ENCODE assay signal across 8 cellular contexts in the genomic region with DNA sequence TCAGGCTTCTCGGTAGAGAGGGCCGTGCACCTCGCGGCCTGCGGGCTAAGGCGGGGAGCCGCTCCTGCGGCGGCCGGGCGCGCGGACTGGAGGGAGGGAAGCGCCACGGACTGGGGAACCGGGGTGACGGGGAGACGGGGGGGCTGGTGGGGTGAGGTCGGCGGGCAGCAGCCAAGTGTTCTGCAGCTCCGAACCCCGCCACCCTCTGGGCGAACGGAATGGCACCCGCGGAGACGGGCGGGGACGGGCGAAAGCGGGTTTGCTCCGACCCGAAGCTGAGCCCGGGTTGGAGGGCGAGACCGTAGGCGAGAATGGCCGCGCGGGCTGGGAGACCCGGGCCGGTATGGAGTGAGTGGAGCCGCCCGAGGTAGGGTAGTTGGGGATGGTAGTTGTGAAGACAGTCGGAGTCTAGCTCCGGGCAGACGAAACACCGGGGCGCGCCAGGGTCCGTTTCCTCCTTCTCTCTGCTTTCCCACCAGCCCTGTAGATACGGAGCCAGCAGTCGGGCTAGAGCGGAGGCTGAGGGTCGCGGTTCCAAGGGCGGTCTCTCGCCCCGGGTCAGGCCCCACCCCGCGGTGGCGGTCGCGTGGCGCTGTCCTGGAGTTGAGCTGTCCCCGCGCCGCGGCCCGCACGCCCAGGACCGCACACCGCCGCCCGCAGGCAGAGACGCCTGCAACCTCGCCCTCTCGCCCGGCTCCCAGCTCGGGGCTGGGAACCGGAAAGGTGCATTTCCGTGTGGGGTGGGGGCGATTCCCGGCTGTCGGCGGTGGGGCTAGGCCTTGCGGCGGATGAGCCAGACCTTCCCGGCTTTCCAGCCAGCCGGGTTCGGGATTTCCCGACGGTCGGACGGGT.
DNase-seq lines count a peak whose midpoint lies in the region; ATAC-seq and TF ChIP-seq lines count a peak whose summit lies in the region.

No MANE protein-coding gene starts in this region.

- peak overlapping the region; percentile 46 for H3K4me3 ChIP-seq in RWPE2 (ENCODE audit: severe bottlenecking)
- H3K4me3 ChIP-seq in fibroblast of mammary gland (ENCODE audit: control insufficient read depth, low read depth, low read length), result peak overlapping the region; percentile 60
- peak overlapping the region; percentile 36 for H3K4me3 ChIP-seq in parathyroid adenoma (ENCODE audit: low read depth, low read length)

- H3K9me3 Mint-ChIP-seq in activated CD4-positive, alpha-beta T cell treated with anti-CD3 and anti-CD28 coated beads, Interleukin-2, amount 10 ng/mL, durations not matched to agents 24 days and 14 days, result no peaks in the 10 kb centered on the region

- peaks cover 2% of the 10 kb centered on the region for H3K4me1 Mint-ChIP-seq in activated CD4-positive, alpha-beta T cell treated with anti-CD3 and anti-CD28 coated beads, Interleukin-2, amount 10 ng/mL, durations not matched to agents 24 days and 14 days

- H3K4me3 Mint-ChIP-seq in activated CD4-positive, alpha-beta T cell treated with anti-CD3 and anti-CD28 coated beads, Interleukin-2, amount 10 ng/mL, durations not matched to agents 24 days and 14 days, result peak overlapping the region; percentile 47

- peaks cover 16% of the 10 kb centered on the region for H3K4me1 ChIP-seq in RWPE2 (ENCODE audit: insufficient read depth, poor library complexity, severe bottlenecking)
- no peaks in the 10 kb centered on the region for H3K4me1 ChIP-seq in parathyroid adenoma

- H3K27ac ChIP-seq in RWPE2 (ENCODE audit: poor library complexity, severe bottlenecking) (peak overlapping the region; percentile 6), parathyroid adenoma (no peak overlapping the region)

- intact Hi-C loops in activated CD4-positive, alpha-beta T cell treated with anti-CD3 and anti-CD28 coated beads, Interleukin-2, amount 10 ng/mL, durations not matched to agents 24 days and 14 days (cut with micrococcal nuclease), result loop anchor here (2.0 to 10.0 kb wide), 4 partner anchors 165 to 367 kb away; partner anchors contain the start of gene SIX3

- H3K36me3 ChIP-seq in RWPE2 (ENCODE audit: low read depth) (no peaks in the 10 kb centered on the region), parathyroid adenoma (ENCODE audit: control insufficient read depth, insufficient read depth, low read length) (no peaks in the 10 kb centered on the region)

- no peak overlapping the region for H3K27ac Mint-ChIP-seq in activated CD4-positive, alpha-beta T cell treated with anti-CD3 and anti-CD28 coated beads, Interleukin-2, amount 10 ng/mL, durations not matched to agents 24 days and 14 days

- ATAC-seq in RWPE2 (ENCODE audit: low read depth), result peak; percentile 47
- ATAC-seq in GM18867 (IDR thresholded peaks at IDR 0.05; ENCODE audit: unreplicated experiment), result no peak
- no peak for ATAC-seq in HG03460 (IDR thresholded peaks at IDR 0.05; ENCODE audit: unreplicated experiment)
- no peak for ATAC-seq in GM21423 (IDR thresholded peaks at IDR 0.05; ENCODE audit: unreplicated experiment)

- no peak for DNase-seq in activated CD4-positive, alpha-beta T cell treated with anti-CD3 and anti-CD28 coated beads, Interleukin-2, amount 10 ng/mL, durations not matched to agents 24 days and 14 days
- DNase-seq in activated CD4-positive, alpha-beta T cell treated with anti-CD3 and anti-CD28 coated beads for 4 hours, result no peak
- no peak for DNase-seq in RWPE2 (ENCODE audit: low spot score)
- DNase-seq in fibroblast of mammary gland (ENCODE audit: low read depth), result peak; percentile 24

- peak overlapping the region; percentile 70 for H2AFZ ChIP-seq in parathyroid adenoma

- no peak for TF ChIP-seq CTCF in RWPE2 (IDR thresholded peaks at IDR 0.05; ENCODE audit: poor library complexity, severe bottlenecking)
- TF ChIP-seq CTCF in fibroblast of mammary gland (conservative IDR thresholded peaks at IDR 0.05; ENCODE audit: control insufficient read depth, insufficient read depth, low read depth, low read length), result no peak
- no peak for TF ChIP-seq CTCF in parathyroid adenoma (IDR thresholded peaks at IDR 0.05)

- no peaks in the 10 kb centered on the region for H3K36me3 Mint-ChIP-seq in activated CD4-positive, alpha-beta T cell treated with anti-CD3 and anti-CD28 coated beads, Interleukin-2, amount 10 ng/mL, durations not matched to agents 24 days and 14 days (ENCODE audit: low read depth)

- H3K9me3 ChIP-seq in RWPE2 (ENCODE audit: severe bottlenecking) (no peaks in the 10 kb centered on the region), parathyroid adenoma (ENCODE audit: control insufficient read depth, low read length) (no peaks in the 10 kb centered on the region)

- H3K27me3 ChIP-seq in RWPE2 (ENCODE audit: insufficient read depth, poor library complexity, severe bottlenecking), result no peaks in the 10 kb centered on the region
- H3K27me3 ChIP-seq in parathyroid adenoma (ENCODE audit: control insufficient read depth, insufficient read depth, low read length), result peaks cover 18% of the 10 kb centered on the region

- H3K27me3 Mint-ChIP-seq in activated CD4-positive, alpha-beta T cell treated with anti-CD3 and anti-CD28 coated beads, Interleukin-2, amount 10 ng/mL, durations not matched to agents 24 days and 14 days, result peaks cover 70% of the 10 kb centered on the region

- no peak overlapping the region for H3K9ac ChIP-seq in parathyroid adenoma

- peak overlapping the region; percentile 67 for H3K4me2 ChIP-seq in parathyroid adenoma (ENCODE audit: low read length)

- no peaks in the 10 kb centered on the region for H3K79me2 ChIP-seq in parathyroid adenoma
